8 cellular contexts compared by ENCODE assay signal in the genomic region with DNA sequence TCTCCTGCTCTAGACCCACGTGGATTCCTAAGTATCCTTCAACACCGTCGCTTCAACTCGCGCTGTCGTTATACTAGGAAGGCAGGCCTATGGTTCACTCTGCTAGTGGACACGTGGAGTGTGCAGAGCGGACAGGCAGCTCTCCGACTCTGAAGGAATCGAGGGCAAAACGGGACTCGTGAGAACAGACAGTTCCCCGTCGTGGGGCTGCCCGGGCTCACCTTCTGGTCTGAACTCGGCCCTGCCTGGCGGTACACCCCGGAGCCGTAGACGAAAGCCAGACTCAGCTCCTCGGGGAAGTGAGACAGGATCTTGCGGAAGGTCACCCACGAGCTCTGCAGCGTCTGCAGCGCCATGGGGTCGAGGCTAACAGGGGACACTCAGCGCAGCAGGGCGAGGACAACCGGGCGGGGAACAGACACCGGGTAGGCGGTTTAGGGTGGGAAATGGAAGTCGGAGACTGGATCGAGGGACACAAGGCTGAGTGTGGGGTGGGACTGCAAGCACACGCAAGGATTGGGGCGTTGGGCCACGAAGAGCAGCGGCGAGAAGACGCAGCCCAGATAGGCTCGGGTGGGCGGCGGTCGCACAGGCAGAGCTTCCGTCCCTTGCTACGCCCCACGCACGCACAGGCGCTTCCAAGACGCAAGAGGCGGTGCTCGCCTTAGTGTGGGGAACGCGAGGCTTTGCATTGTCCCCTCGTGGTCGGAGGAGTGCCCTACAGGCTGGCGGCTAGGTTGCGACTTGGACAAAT. TPM values are rescaled to one million over a fixed set of nuclear protein-coding genes. Genes with fewer than 3 reads are reported as not detected.
DNase-seq lines count a peak whose midpoint lies in the region; TF ChIP-seq lines count a peak whose summit lies in the region.

A gene with protein sequence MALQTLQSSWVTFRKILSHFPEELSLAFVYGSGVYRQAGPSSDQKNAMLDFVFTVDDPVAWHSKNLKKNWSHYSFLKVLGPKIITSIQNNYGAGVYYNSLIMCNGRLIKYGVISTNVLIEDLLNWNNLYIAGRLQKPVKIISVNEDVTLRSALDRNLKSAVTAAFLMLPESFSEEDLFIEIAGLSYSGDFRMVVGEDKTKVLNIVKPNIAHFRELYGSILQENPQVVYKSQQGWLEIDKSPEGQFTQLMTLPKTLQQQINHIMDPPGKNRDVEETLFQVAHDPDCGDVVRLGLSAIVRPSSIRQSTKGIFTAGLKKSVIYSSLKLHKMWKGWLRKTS (minus strand): TSS at position 605 of the 754 bp plus-strand sequence. CDS start 249 bp downstream, at position 356.

- peak within 1 kb of the TSS; percentile 91 for H3K4me3 ChIP-seq in ovary
- peak within 1 kb of the TSS; percentile 53 to 63 (median 62) for H3K4me3 ChIP-seq in thyroid gland (replicated peaks in 1 of 3)

- H3K27me3 Mint-ChIP-seq in HFFc6 (ENCODE audit: insufficient read depth), result peaks cover 3% of the 10 kb centered on the region
- no peaks in the 10 kb centered on the region for H3K27me3 Mint-ChIP-seq in activated naive CD8-positive, alpha-beta T cell

- H3K27ac ChIP-seq in ovary (peak within 1 kb of the TSS; percentile 26 to 86), thyroid gland (peak within 1 kb of the TSS; percentile 39 to 82 (median 75))

- H3K27me3 ChIP-seq in ovary, result no peaks in the 10 kb centered on the region
- H3K27me3 ChIP-seq in thyroid gland, result no peaks in the 10 kb centered on the region

- peaks cover 12% of the 10 kb centered on the region for H3K36me3 Mint-ChIP-seq in HFFc6 (ENCODE audit: low read depth)
- peaks cover 3% of the 10 kb centered on the region for H3K36me3 Mint-ChIP-seq in activated naive CD8-positive, alpha-beta T cell

- peaks cover 3% of the 10 kb centered on the region for H3K4me1 ChIP-seq in ovary (ENCODE audit: insufficient read depth)
- H3K4me1 ChIP-seq in thyroid gland, result peaks cover 11 to 20% of the 10 kb centered on the region in 2 donors

- peak; percentile 89 for TF ChIP-seq CTCF in GM10266 (IDR thresholded peaks at IDR 0.05; ENCODE audit: control insufficient read depth, insufficient read depth, low read depth, missing control alignments)
- peak; percentile 79 for TF ChIP-seq CTCF in HFFc6 (IDR thresholded peaks at IDR 0.05)
- peak; percentile 81 to 86 (median 81) for TF ChIP-seq CTCF in ovary (IDR thresholded peaks at IDR 0.05)
- peak; percentile 65 to 95 (median 84) for TF ChIP-seq CTCF in thyroid gland (IDR thresholded peaks at IDR 0.05)

- H3K36me3 ChIP-seq in ovary (no peaks in the 10 kb centered on the region), thyroid gland (peaks cover 0 to 14% of the 10 kb centered on the region in 2 donors)

- intact Hi-C loops in head of caudate nucleus (cut with DNase I), result no loop called here
- intact Hi-C loops in ovary (cut with DNase I), result no loop called here
- intact Hi-C loops in thyroid gland (cut with DNase I), result no loop called here

- TF ChIP-seq EP300 in ovary (IDR thresholded peaks at IDR 0.05), result no peak

- DNase-seq in GM10266 (ENCODE audit: extremely low spot score) (peak; percentile 86), HFFc6 (peak; percentile 86), NAMALWA (ENCODE audit: low spot score) (peak; percentile 93), SKM-1 (lab: John Stamatoyannopoulos, UW; ENCODE audit: unreplicated experiment) (peak; percentile 90), head of caudate nucleus (peak; percentile 83 to 98 (median 95)), ovary (peak; percentile 85 to 91 (median 86)), thyroid gland (peak; percentile 87 to 91)

- no peaks in the 10 kb centered on the region for H3K9me3 Mint-ChIP-seq in HFFc6
- H3K9me3 Mint-ChIP-seq in activated naive CD8-positive, alpha-beta T cell (ENCODE audit: low read depth), result no peaks in the 10 kb centered on the region

- H3K4me3 Mint-ChIP-seq in HFFc6, result peak within 1 kb of the TSS; percentile 100
- peak within 1 kb of the TSS; percentile 97 for H3K4me3 Mint-ChIP-seq in activated naive CD8-positive, alpha-beta T cell

- peak within 1 kb of the TSS; percentile 93 for H3K27ac Mint-ChIP-seq in HFFc6
- H3K27ac Mint-ChIP-seq in activated naive CD8-positive, alpha-beta T cell, result peak within 1 kb of the TSS; percentile 98

- 0 to 1% (median 0%) methylated on average over 58 of the region's 58 CpGs for WGBS in ovary, 3 donors
- 0 to 1% methylated on average over 38 to 44 of the region's 58 CpGs for WGBS in thyroid gland, 2 donors

- H3K9me3 ChIP-seq in ovary (no peaks in the 10 kb centered on the region), thyroid gland (no peaks in the 10 kb centered on the region)

- TF ChIP-seq POLR2A in ovary (IDR thresholded peaks at IDR 0.05), result peak; percentile 9
- TF ChIP-seq POLR2A in thyroid gland (IDR thresholded peaks at IDR 0.05), result peak in 1 of 2 donors; percentile 77

- peaks cover 30% of the 10 kb centered on the region for H3K4me1 Mint-ChIP-seq in HFFc6 (ENCODE audit: low read depth)
- peaks cover 34% of the 10 kb centered on the region for H3K4me1 Mint-ChIP-seq in activated naive CD8-positive, alpha-beta T cell (ENCODE audit: low read depth)

RNA-seq across cellular contexts. Expression of the gene that starts here (rescaled TPM):
- 10 to 100 TPM; 11.5 to 16.3 (median 14.9) TPM for total RNA-seq in HFFc6 (2021; fragmentation: NEBNext Ultra II Directional; extraction: Animal tissue kit (Norgen Biotek cat#: 25700))
- 10 to 100 TPM; 10.6 to 29.2 (median 23.7) TPM for total RNA-seq in ovary
- polyA plus RNA-seq in ovary, result 10 to 100 TPM; 17.2 to 18.5 TPM
- 10 to 100 TPM; 10.0 to 15.9 (median 11.4) TPM for total RNA-seq in thyroid gland

Comparison
In these comparisons a context has a peak if more than half of its experiments do, and no peak if none do; other contexts are left out.
1. Peak in every context shown above with its lines: DNase-seq, H3K4me3 ChIP-seq and H3K27ac ChIP-seq.